In genomic region chr19:9674669-9675357, GRCh38 we compare ENCODE assay signal across 1 cellular context.
TF ChIP-seq lines count a peak whose summit lies in the region.

TSS of gene ZNF562 (minus strand) at chr19:9675100. CDS start at chr19:9660744, 14,356 bp downstream.

TF ChIP-seq in SK-N-SH, 30 proteins besides CTCF, POLR2A, EP300 and RAD21 (continued from another document):
- TF ChIP-seq, protein P1, sequence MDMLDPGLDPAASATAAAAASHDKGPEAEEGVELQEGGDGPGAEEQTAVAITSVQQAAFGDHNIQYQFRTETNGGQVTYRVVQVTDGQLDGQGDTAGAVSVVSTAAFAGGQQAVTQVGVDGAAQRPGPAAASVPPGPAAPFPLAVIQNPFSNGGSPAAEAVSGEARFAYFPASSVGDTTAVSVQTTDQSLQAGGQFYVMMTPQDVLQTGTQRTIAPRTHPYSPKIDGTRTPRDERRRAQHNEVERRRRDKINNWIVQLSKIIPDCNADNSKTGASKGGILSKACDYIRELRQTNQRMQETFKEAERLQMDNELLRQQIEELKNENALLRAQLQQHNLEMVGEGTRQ (IDR thresholded peaks at IDR 0.05; ENCODE audit: borderline replicate concordance, low read depth, low read length): no peak
- TF ChIP-seq FOSL2 (IDR thresholded peaks at IDR 0.05; ENCODE audit: borderline replicate concordance, low read depth) (no peak), EZH2phosphoT487 (IDR thresholded peaks at IDR 0.05; ENCODE audit: borderline replicate concordance, low read depth) (no peak), MAX (IDR thresholded peaks at IDR 0.05; ENCODE audit: low read depth) (peak; percentile 82), TCF12 (IDR thresholded peaks at IDR 0.05) (no peak), NRF1 (IDR thresholded peaks at IDR 0.05; ENCODE audit: low read depth, low read length) (no peak), FOXM1 (IDR thresholded peaks at IDR 0.05; ENCODE audit: low read depth) (no peak), PBX3 (IDR thresholded peaks at IDR 0.05) (no peak), SMC3 (IDR thresholded peaks at IDR 0.05; ENCODE audit: low read depth, low read length) (no peak), RCOR1 (IDR thresholded peaks at IDR 0.05; ENCODE audit: low read length) (no peak), MXI1 (IDR thresholded peaks at IDR 0.05; ENCODE audit: low read depth, low read length) (peak; percentile 90), NFIC (IDR thresholded peaks at IDR 0.05; ENCODE audit: borderline replicate concordance) (no peak), IRF3 (IDR thresholded peaks at IDR 0.05; ENCODE audit: low read depth, low read length) (no peak), POLR2AphosphoS5 (IDR thresholded peaks at IDR 0.05; ENCODE audit: low read depth, low read length) (peak; percentile 88), YY1 (IDR thresholded peaks at IDR 0.05; ENCODE audit: low read depth) (peak; percentile 93), SIN3A (IDR thresholded peaks at IDR 0.05; ENCODE audit: borderline replicate concordance, low read depth, low read length) (no peak), MEF2A (IDR thresholded peaks at IDR 0.05; ENCODE audit: borderline replicate concordance, low read depth) (no peak), RXRA (IDR thresholded peaks at IDR 0.05; ENCODE audit: borderline replicate concordance, low read depth) (no peak), FOXJ3 (CRISPR knock-in tag; IDR thresholded peaks at IDR 0.05) (no peak), GABPA (IDR thresholded peaks at IDR 0.05; ENCODE audit: low read depth) (peak; percentile 80), JUND (IDR thresholded peaks at IDR 0.05) (no peak)
- TF ChIP-seq, protein P2, sequence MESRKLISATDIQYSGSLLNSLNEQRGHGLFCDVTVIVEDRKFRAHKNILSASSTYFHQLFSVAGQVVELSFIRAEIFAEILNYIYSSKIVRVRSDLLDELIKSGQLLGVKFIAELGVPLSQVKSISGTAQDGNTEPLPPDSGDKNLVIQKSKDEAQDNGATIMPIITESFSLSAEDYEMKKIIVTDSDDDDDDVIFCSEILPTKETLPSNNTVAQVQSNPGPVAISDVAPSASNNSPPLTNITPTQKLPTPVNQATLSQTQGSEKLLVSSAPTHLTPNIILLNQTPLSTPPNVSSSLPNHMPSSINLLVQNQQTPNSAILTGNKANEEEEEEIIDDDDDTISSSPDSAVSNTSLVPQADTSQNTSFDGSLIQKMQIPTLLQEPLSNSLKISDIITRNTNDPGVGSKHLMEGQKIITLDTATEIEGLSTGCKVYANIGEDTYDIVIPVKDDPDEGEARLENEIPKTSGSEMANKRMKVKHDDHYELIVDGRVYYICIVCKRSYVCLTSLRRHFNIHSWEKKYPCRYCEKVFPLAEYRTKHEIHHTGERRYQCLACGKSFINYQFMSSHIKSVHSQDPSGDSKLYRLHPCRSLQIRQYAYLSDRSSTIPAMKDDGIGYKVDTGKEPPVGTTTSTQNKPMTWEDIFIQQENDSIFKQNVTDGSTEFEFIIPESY (IDR thresholded peaks at IDR 0.05; ENCODE audit: borderline replicate concordance, low read depth): no peak
- TF ChIP-seq, protein P3, sequence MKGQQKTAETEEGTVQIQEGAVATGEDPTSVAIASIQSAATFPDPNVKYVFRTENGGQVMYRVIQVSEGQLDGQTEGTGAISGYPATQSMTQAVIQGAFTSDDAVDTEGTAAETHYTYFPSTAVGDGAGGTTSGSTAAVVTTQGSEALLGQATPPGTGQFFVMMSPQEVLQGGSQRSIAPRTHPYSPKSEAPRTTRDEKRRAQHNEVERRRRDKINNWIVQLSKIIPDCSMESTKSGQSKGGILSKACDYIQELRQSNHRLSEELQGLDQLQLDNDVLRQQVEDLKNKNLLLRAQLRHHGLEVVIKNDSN (IDR thresholded peaks at IDR 0.05; ENCODE audit: borderline replicate concordance, low read depth): no peak
